17 cellular contexts compared by ENCODE assay signal in the genomic region with DNA sequence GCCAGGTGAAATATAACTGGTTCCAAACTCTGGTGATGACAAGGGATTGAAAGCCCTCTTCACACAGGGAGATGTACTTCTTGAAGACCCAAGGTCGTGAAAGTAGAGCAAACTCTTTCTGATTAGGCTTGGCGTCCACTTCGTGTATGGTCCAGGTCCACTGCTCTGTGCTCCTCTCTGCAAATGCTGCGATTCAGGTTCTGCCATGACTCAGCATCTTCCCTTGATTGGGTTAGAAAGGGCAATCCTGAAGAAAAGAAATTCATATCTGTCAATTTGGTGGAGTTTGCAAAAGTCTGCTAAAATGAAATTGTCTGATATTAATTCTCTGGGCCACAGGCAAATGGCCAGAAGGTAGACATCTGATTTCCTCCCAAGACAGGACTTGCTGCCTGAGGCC.
A peak's percentile ranks its signal among the peaks of the same experiment; 100 is the strongest.
DNase-seq lines count a peak whose midpoint lies in the region; ATAC-seq, FAIRE-seq and TF ChIP-seq lines count a peak whose summit lies in the region.
"Had no signal": no experiment of that assay in that cellular context is flagged by ENCODE, and none has a peak within 500 bp of the region (broad histone marks: within the 10 kb centered on the region; RNA-seq: fewer than 3 reads in every experiment).

No MANE protein-coding gene starts in this region.

- H3K14ac ChIP-seq in H1 (ENCODE audit: insufficient read length) = no peak overlapping the region

- no peaks in the 10 kb centered on the region for H3K27me3 ChIP-seq in HepG2 (ENCODE audit: control insufficient read depth in 1 of 2, insufficient read depth in 2 of 2, low read length in 2 of 2)
- no peaks in the 10 kb centered on the region for H3K27me3 ChIP-seq in right lobe of liver
- no peaks in the 10 kb centered on the region; the same call in 1 of the 2 replicates for H3K27me3 ChIP-seq in OCI-LY1 (ENCODE audit: insufficient read depth, low read length)
- no peaks in the 10 kb centered on the region for H3K27me3 ChIP-seq in H1 (replicated peaks in 1 of 4; ENCODE audit: control insufficient read depth in 3 of 4, extremely low read depth in 1 of 4, insufficient read depth in 3 of 4, low read length in 3 of 4)
- H3K27me3 ChIP-seq in thyroid gland = no peaks in the 10 kb centered on the region
- H3K27me3 ChIP-seq: BLaER1 had no signal

- H3K56ac ChIP-seq in H1 (replicated peaks; ENCODE audit: insufficient read length, low read depth, low read length) = no peak overlapping the region

- no peak overlapping the region for H2BK15ac ChIP-seq in H1 (ENCODE audit: low read length)

- H2BK5ac ChIP-seq in H1 (ENCODE audit: low read depth, low read length) = no peak overlapping the region

- no peaks in the 10 kb centered on the region for H4K20me1 ChIP-seq in HepG2 (ENCODE audit: insufficient read depth, low read length)
- no peaks in the 10 kb centered on the region for H4K20me1 ChIP-seq in OCI-LY1 (ENCODE audit: insufficient read depth, low read length)
- no peaks in the 10 kb centered on the region for H4K20me1 ChIP-seq in H1 (replicated peaks in 1 of 2; ENCODE audit: control insufficient read depth in 1 of 2, insufficient read depth in 2 of 2, low read length in 2 of 2)
- H4K20me1 ChIP-seq: BLaER1 had no signal

- H3K9me3 ChIP-seq in HepG2 (ENCODE audit: low read length) = no peaks in the 10 kb centered on the region
- H3K9me3 ChIP-seq in right lobe of liver = no peaks in the 10 kb centered on the region
- H3K9me3 ChIP-seq in OCI-LY1 (ENCODE audit: low read length) = no peaks in the 10 kb centered on the region
- no peaks in the 10 kb centered on the region for H3K9me3 ChIP-seq in H1 (ENCODE audit: insufficient read depth in 2 of 2, low read depth in 1 of 2, low read length in 1 of 2)
- no peaks in the 10 kb centered on the region for H3K9me3 ChIP-seq in thyroid gland
- H3K9me3 ChIP-seq: BLaER1, HAP-1 had no signal

- H3K27ac ChIP-seq in HepG2 (ENCODE audit: extremely low read length, insufficient read depth, low read length) (no peak overlapping the region), right lobe of liver (no peak overlapping the region), OCI-LY1 (ENCODE audit: low read depth, low read length, poor library complexity, severe bottlenecking) (no peak overlapping the region), H1 (ENCODE audit: low read depth, low read length) (no peak overlapping the region), thyroid gland (no peak overlapping the region)
- H3K27ac ChIP-seq: 22Rv1, BLaER1 had no signal

- H3K36me3 ChIP-seq in HepG2 (replicated peaks in 1 of 2; ENCODE audit: control insufficient read depth in 1 of 2, insufficient read depth in 2 of 2, low read length in 2 of 2) (no peaks in the 10 kb centered on the region), right lobe of liver (no peaks in the 10 kb centered on the region), OCI-LY1 (ENCODE audit: insufficient read depth, low read length) (no peaks in the 10 kb centered on the region), H1 (ENCODE audit: control insufficient read depth in 2 of 4, insufficient read depth in 4 of 4, low read length in 3 of 4) (no peaks in the 10 kb centered on the region), thyroid gland (no peaks in the 10 kb centered on the region)
- H3K36me3 ChIP-seq: BLaER1, HAP-1 had no signal

- TF ChIP-seq EP300 in HepG2 (IDR thresholded peaks at IDR 0.05; ENCODE audit: low read depth in 2 of 2, low read length in 2 of 2) (no peak), HepG2 (CRISPR knock-in tag; IDR thresholded peaks at IDR 0.05; ENCODE audit: borderline replicate concordance) (no peak), H1 (IDR thresholded peaks at IDR 0.05; ENCODE audit: borderline replicate concordance in 1 of 2, low read depth in 2 of 2, low read length in 2 of 2) (no peak)

- TF ChIP-seq RAD21 in HepG2 (CRISPR knock-in tag; IDR thresholded peaks at IDR 0.05) (no peak), H1 (IDR thresholded peaks at IDR 0.05 in 1 of 2, conservative IDR thresholded peaks at IDR 0.05 in 1 of 2; ENCODE audit: low read depth in 2 of 2, low read length in 2 of 2) (no peak)

- intact Hi-C loops in HepG2 (cut with micrococcal nuclease; ENCODE audit: unreplicated experiment) (loop anchor here (10.0 kb wide), 1 partner anchor 296 kb away; no protein-coding TSS in a partner anchor), right lobe of liver (cut with DNase I) (no loop called here), thyroid gland (cut with DNase I) (no loop called here)

- H4K8ac ChIP-seq in H1 (ENCODE audit: extremely low read depth, insufficient read depth, low read length) = no peak overlapping the region

- FAIRE-seq in HepG2 (lab: Jason Lieb, UNC) = no peak
- no peak for FAIRE-seq in H1 (lab: Jason Lieb, UNC)
- FAIRE-seq: GM12878, GM19239, HTR-8/SVneo had no signal

- no peak overlapping the region for H3K23ac ChIP-seq in H1 (ENCODE audit: insufficient read length)

- no peaks in the 10 kb centered on the region for H3K23me2 ChIP-seq in H1 (ENCODE audit: low read depth, low read length)

- H4K5ac ChIP-seq in H1 (ENCODE audit: insufficient read length, low read depth, low read length) = no peak overlapping the region

- no peak overlapping the region for H3K4me2 ChIP-seq in HepG2 (ENCODE audit: low read depth, low read length)
- no peak overlapping the region for H3K4me2 ChIP-seq in OCI-LY1 (ENCODE audit: low read length)
- no peak overlapping the region for H3K4me2 ChIP-seq in H1 (ENCODE audit: insufficient read depth in 1 of 2, low read depth in 2 of 2, low read length in 2 of 2)
- H3K4me2 ChIP-seq: BLaER1 had no signal

- TF ChIP-seq CTCF in HepG2 (CRISPR knock-in tag; IDR thresholded peaks at IDR 0.05) (no peak), right lobe of liver (IDR thresholded peaks at IDR 0.05) (no peak), OCI-LY1 (IDR thresholded peaks at IDR 0.05; ENCODE audit: low read length) (no peak), H1 (IDR thresholded peaks at IDR 0.05; ENCODE audit: control extremely low read depth in 1 of 3, insufficient read depth in 1 of 3, low read depth in 1 of 3, low read length in 3 of 3) (no peak), thyroid gland (IDR thresholded peaks at IDR 0.05) (no peak)

- no peaks in the 10 kb centered on the region for H3F3A ChIP-seq in OCI-LY1 (ENCODE audit: insufficient read depth, low read length)

- BruUV-seq in HepG2 (replicated peaks; lab: Mats Ljungman, UMichigan) = no TSS peak

- 53% methylated on average over 4 of the region's 4 CpGs for WGBS in HepG2 (ENCODE audit: low lambda C conversion rate)
- WGBS in right lobe of liver (ENCODE audit: insufficient coverage, low coverage, low lambda C conversion rate, missing lambda C conversion rate) = 74% methylated on average over 4 of the region's 4 CpGs
- 93% methylated on average over 4 of the region's 4 CpGs; no CpG with 5 or more reads in 1 of the 2 experiments for WGBS in H1 (ENCODE audit: extremely low coverage in 1 of 2, insufficient coverage in 1 of 2, insufficient read length in 1 of 2, insufficient replicate concordance in 2 of 2, low coverage in 1 of 2, low lambda C conversion rate in 2 of 2, missing lambda C conversion rate in 1 of 2), 2 experiments
- WGBS in thyroid gland, 2 donors = 79 to 84% methylated on average over 4 of the region's 4 CpGs

- H2AFZ ChIP-seq in HepG2 (ENCODE audit: low read length) (no peak overlapping the region), OCI-LY1 (ENCODE audit: low read length) (peak overlapping the region; percentile 62; the same call in 1 of the 2 replicates), H1 (ENCODE audit: low read length) (no peak overlapping the region)

- no peak overlapping the region for H4K91ac ChIP-seq in H1 (replicated peaks; ENCODE audit: insufficient read length, low read length)

- H3K4ac ChIP-seq in H1 (replicated peaks; ENCODE audit: insufficient read length, low read depth, low read length) = no peak overlapping the region

- no peaks in the 10 kb centered on the region for H3K79me2 ChIP-seq in HepG2 (ENCODE audit: insufficient read depth, low read length)
- H3K79me2 ChIP-seq in OCI-LY1 (ENCODE audit: insufficient read depth, low read length) = no peaks in the 10 kb centered on the region
- no peaks in the 10 kb centered on the region for H3K79me2 ChIP-seq in H1 (ENCODE audit: control insufficient read depth in 1 of 2, insufficient read depth in 2 of 2, low read length in 2 of 2)

- H3K79me1 ChIP-seq in H1 (ENCODE audit: low read depth, low read length) = no peaks in the 10 kb centered on the region

- H3K4me1 ChIP-seq in HepG2 (ENCODE audit: insufficient read depth, low read length) (no peaks in the 10 kb centered on the region), right lobe of liver (no peaks in the 10 kb centered on the region), OCI-LY1 (ENCODE audit: insufficient read depth, low read length, severe bottlenecking) (no peaks in the 10 kb centered on the region), H1 (replicated peaks in 1 of 4; ENCODE audit: control insufficient read depth in 3 of 4, insufficient read depth in 4 of 4, low read length in 3 of 4) (no peaks in the 10 kb centered on the region), thyroid gland (peaks cover 0 to 8% of the 10 kb centered on the region in 2 donors)
- H3K4me1 ChIP-seq: BLaER1, HAP-1 had no signal

- H3K4me3 ChIP-seq in HepG2 (replicated peaks in 1 of 3; ENCODE audit: insufficient read depth in 1 of 3, low read depth in 2 of 3, low read length in 3 of 3) (no peak overlapping the region), right lobe of liver (no peak overlapping the region), OCI-LY1 (ENCODE audit: low read depth, low read length, poor library complexity, severe bottlenecking) (no peak overlapping the region), H1 (ENCODE audit: extremely low read depth in 1 of 4, insufficient read depth in 2 of 4, low read depth in 3 of 4, low read length in 4 of 4) (no peak overlapping the region), thyroid gland (replicated peaks in 1 of 3) (no peak overlapping the region)
- H3K4me3 ChIP-seq: BLaER1, GM12878, HAP-1 had no signal

- ATAC-seq in HepG2 (no peak), right lobe of liver (no peak), HG03196 (IDR thresholded peaks at IDR 0.05; ENCODE audit: unreplicated experiment) (no peak)

- no peaks in the 10 kb centered on the region for H3K9me2 ChIP-seq in OCI-LY1 (ENCODE audit: low read depth, low read length)

- TF ChIP-seq POLR2A in HepG2 (IDR thresholded peaks at IDR 0.05; ENCODE audit: insufficient read depth in 1 of 2, low read depth in 2 of 2, low read length in 2 of 2) (no peak), right lobe of liver (IDR thresholded peaks at IDR 0.05) (no peak), H1 (IDR thresholded peaks at IDR 0.05; ENCODE audit: control extremely low read depth in 1 of 2, low read depth in 2 of 2, low read length in 2 of 2) (no peak), thyroid gland (IDR thresholded peaks at IDR 0.05) (no peak)

- H3K18ac ChIP-seq in H1 (ENCODE audit: extremely low read depth, low read length) = no peak overlapping the region

- H2BK120ac ChIP-seq in H1 (replicated peaks; ENCODE audit: low read depth, low read length) = no peak overlapping the region

- POLR2A ChIA-PET in HepG2 (lab: Yijun Ruan, JAX) (no interaction called here), H1 (lab: Charles Lee; ENCODE audit: partially characterized antibody) (no interaction called here)

- H2AK5ac ChIP-seq in H1 (ENCODE audit: low read depth, low read length) = no peak overlapping the region

- DNase-seq in HepG2 (ENCODE audit: low spot score) (no peak), right lobe of liver (no peak), H1 (ENCODE audit: low read depth in 1 of 2, low spot score in 2 of 2) (no peak), thyroid gland (peak; percentile 4 to 13), NCI-H2171 (lab: John Stamatoyannopoulos, UW) (no peak), foreskin melanocyte (no peak)
- DNase-seq: CD4-positive, alpha-beta memory T cell; DMS153; DMS79 had no signal

- CTCF ChIA-PET in HepG2 (lab: Yijun Ruan, JAX; ENCODE audit: low intra/inter-chr PET ratio, low total read pairs) = no interaction called here
- CTCF ChIA-PET in H1 (lab: Charles Lee; ENCODE audit: partially characterized antibody) = no interaction called here

- H3K9ac ChIP-seq in HepG2 (ENCODE audit: insufficient read depth, low read depth, low read length) = no peak overlapping the region
- no peak overlapping the region for H3K9ac ChIP-seq in OCI-LY1 (ENCODE audit: low read length)
- no peak overlapping the region for H3K9ac ChIP-seq in H1 (replicated peaks in 1 of 4; ENCODE audit: extremely low read depth in 1 of 4, low read depth in 3 of 4, low read length in 3 of 4)
- H3K9ac ChIP-seq: BLaER1 had no signal

- H2BK20ac ChIP-seq in H1 (ENCODE audit: low read length) = 0 out of 2 replicates have a peak overlapping the region, but pooled peaks have one; percentile 22

- H2BK12ac ChIP-seq in H1 (ENCODE audit: low read depth, low read length) = no peak overlapping the region

- in situ Hi-C loops in HepG2 (cut with HindIII; ENCODE audit: extremely low pct_ligation_motif_present, low pct_unique_long_range_greater_than_20kb) = no loop called here

Comparison
In these comparisons a context has a peak if more than half of its experiments do, and no peak if none do; other contexts are left out.
1. DNase-seq: peak in thyroid gland (2 of 2); none in HepG2 (single experiment), right lobe of liver (0 of 3), H1 (0 of 2), NCI-H2171 (single experiment) and foreskin melanocyte (single experiment).